In the genomic region with DNA sequence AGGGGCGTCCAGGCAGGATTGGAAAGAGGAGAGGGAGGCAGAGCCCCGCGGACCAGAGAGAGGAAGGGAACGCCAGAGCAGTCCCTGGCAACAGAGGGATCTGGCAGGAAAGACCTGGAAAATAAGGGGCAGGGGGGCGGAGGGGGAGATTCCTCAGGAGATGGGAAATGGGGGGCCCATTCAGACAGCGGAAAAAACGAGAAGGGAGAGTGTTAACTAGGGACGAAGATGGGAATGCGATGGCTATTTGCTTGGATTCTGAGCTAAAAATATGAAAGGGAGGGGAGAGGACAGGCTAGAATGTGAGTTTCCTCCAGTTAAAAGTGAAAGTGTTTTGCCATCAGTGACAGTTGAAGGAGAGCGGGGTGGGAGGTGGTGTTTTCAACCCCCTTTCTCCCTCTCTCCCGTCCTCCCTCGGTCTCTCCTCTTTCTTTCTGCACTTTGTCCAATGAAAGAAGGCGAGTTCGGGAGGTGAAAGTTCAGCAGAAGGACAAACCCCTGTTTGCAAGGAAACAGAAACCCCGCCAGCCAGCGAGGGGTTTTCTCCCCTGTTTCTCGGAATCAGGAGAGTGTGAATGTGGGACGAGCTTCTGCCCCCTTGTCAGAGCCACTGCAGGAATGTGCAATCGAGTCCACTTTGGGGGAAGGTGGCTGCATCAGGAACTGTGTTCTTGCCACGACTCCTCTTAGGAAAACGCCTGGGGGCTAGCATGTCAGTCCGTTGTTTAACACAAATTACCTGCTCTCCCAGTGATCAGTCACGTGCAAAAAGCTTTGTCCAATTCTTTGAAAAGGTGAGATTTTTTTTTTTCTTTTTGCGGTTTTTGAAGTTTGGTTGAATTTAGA, we compare ENCODE assay signal across 8 cellular contexts. TPM values are rescaled to one million over a fixed set of nuclear protein-coding genes. Genes with fewer than 3 reads are reported as not detected.
DNase-seq lines count a peak whose midpoint lies in the region; ATAC-seq lines count a peak whose summit lies in the region.

No MANE protein-coding gene starts in this region.

- peaks cover 0 to 18% of the 10 kb centered on the region in 2 donors for H3K36me3 Mint-ChIP-seq in CD4-positive, alpha-beta memory T cell

- peak; percentile 34 to 63 (median 42) for DNase-seq in CD4-positive, alpha-beta memory T cell
- DNase-seq in LoVo (ENCODE audit: low spot score) (peak; percentile 16), left lobe of liver (ENCODE audit: low spot score) (peak; percentile 68)
- DNase-seq in activated CD4-positive, CD25-positive, alpha-beta regulatory T cell treated with anti-CD3 and anti-CD28 coated beads, Interleukin-2, amount 50 U/mL, for 16 hours (ENCODE audit: low read depth, low spot score), result peak; percentile 21
- peak; percentile 34 to 41 for DNase-seq in stimulated activated CD4-positive, alpha-beta T cell treated with anti-CD3 and anti-CD28 coated beads, Interleukin-1b, Interleukin-23, amount 100 ng/mL, for 4 hours (ENCODE audit: low read depth in 2 of 2)

- intact Hi-C loops in CD4-positive, alpha-beta memory T cell (cut with micrococcal nuclease), result loop anchor here (1.0 to 10.0 kb wide), 10 partner anchors 70 to 860 kb away; partner anchors contain the start of gene RYBP

- H3K27ac Mint-ChIP-seq in CD4-positive, alpha-beta memory T cell, result peak overlapping the region; percentile 84 to 98 (median 97)

- H3K4me3 ChIP-seq in CD4-positive, alpha-beta memory T cell (ENCODE audit: low read length in 2 of 2), result peak overlapping the region; percentile 15 to 64

- H3K27me3 Mint-ChIP-seq in CD4-positive, alpha-beta memory T cell, result no peaks in the 10 kb centered on the region

- POLR2A ChIA-PET in CD4-positive, alpha-beta memory T cell (lab: Charles Lee; ENCODE audit: partially characterized antibody), result interaction anchor here (0.8 to 3.9 kb wide), 6 partner anchors 11 to 863 kb away, joined by 3 to 18 read pairs (median 4); no protein-coding TSS in a partner anchor

- H3K4me1 Mint-ChIP-seq in CD4-positive, alpha-beta memory T cell, result peaks cover 14 to 53% (median 20%) of the 10 kb centered on the region in 4 donors

- H3K4me1 ChIP-seq in CD4-positive, alpha-beta memory T cell (ENCODE audit: insufficient read depth, low read length), result peaks cover 27% of the 10 kb centered on the region

- CTCF ChIA-PET in CD4-positive, alpha-beta memory T cell (lab: Charles Lee; ENCODE audit: partially characterized antibody), result interaction anchor here (0.6 to 2.5 kb wide), 13 partner anchors 8 to 1049 kb away, joined by 3 to 28 read pairs (median 3); no protein-coding TSS in a partner anchor

- peak overlapping the region; percentile 64 for H3K27ac ChIP-seq in CD4-positive, alpha-beta memory T cell (ENCODE audit: low read depth, low read length)
- peak overlapping the region; percentile 99 for H3K27ac ChIP-seq in cingulate gyrus (ENCODE audit: low read depth, low read length)

- ATAC-seq in left lobe of liver, result peak; percentile 40
- no peak for ATAC-seq in GM21737 (IDR thresholded peaks at IDR 0.05; ENCODE audit: unreplicated experiment)
- no peak for ATAC-seq in GM21786 (IDR thresholded peaks at IDR 0.05; ENCODE audit: unreplicated experiment)

- H3K36me3 ChIP-seq in CD4-positive, alpha-beta memory T cell (ENCODE audit: insufficient read depth, low read length), result no peaks in the 10 kb centered on the region

- no peaks in the 10 kb centered on the region for H3K27me3 ChIP-seq in CD4-positive, alpha-beta memory T cell (ENCODE audit: insufficient read depth, low read length)

- no peaks in the 10 kb centered on the region for H3K9me3 ChIP-seq in CD4-positive, alpha-beta memory T cell (ENCODE audit: control insufficient read depth in 1 of 2, low read length in 2 of 2)

- H3K4me3 Mint-ChIP-seq in CD4-positive, alpha-beta memory T cell, result peak overlapping the region; percentile 89 to 96 (median 94)

- no peaks in the 10 kb centered on the region for H3K9me3 Mint-ChIP-seq in CD4-positive, alpha-beta memory T cell

RNA-seq across cellular contexts. Expression of gene FOXP1, which starts 0.9 kb away (rescaled TPM):
- 100 to 1,000 TPM; 290 to 348 TPM for total RNA-seq in CD4-positive, alpha-beta memory T cell
- 100 to 1,000 TPM; 189 to 267 TPM for polyA plus RNA-seq in CD4-positive, alpha-beta memory T cell
- 26.1 TPM for total RNA-seq in left lobe of liver

Comparison
In these comparisons a context has a peak if more than half of its experiments do, and no peak if none do; other contexts are left out.
1. DNase-seq: peak in every context shown above with its lines; median percentile 68 in left lobe of liver; 42 in CD4-positive, alpha-beta memory T cell; 38 in stimulated activated CD4-positive, alpha-beta T cell treated with anti-CD3 and anti-CD28 coated beads, Interleukin-1b, Interleukin-23, amount 100 ng/mL, for 4 hours; 21 in activated CD4-positive, CD25-positive, alpha-beta regulatory T cell treated with anti-CD3 and anti-CD28 coated beads, Interleukin-2, amount 50 U/mL, for 16 hours; 16 in LoVo.
2. RNA of gene FOXP1, which starts 0.9 kb away (total RNA-seq): 290 to 348 TPM in CD4-positive, alpha-beta memory T cell; 26.1 TPM in left lobe of liver (single experiment); every median in the first group is over 10 times any median in the second.